Comparison of ENCODE assay signal across 8 cellular contexts in genomic region chr20:23446505-23446904, GRCh38. TPM values are rescaled to one million over a fixed set of nuclear protein-coding genes. Genes with fewer than 3 reads are reported as not detected.
DNase-seq lines count a peak whose midpoint lies in the region; ATAC-seq and FAIRE-seq lines count a peak whose summit lies in the region.

No MANE protein-coding gene starts in this region.

- FAIRE-seq in RCC 7860 (lab: Jason Lieb, UNC), result no peak

- H3K36me3 Mint-ChIP-seq in activated CD4-positive, alpha-beta memory T cell treated with anti-CD3 and anti-CD28 coated beads, Interleukin-2, amount 10 ng/mL, durations not matched to agents 7 days and 5 days (ENCODE audit: low read depth), result no peaks in the 10 kb centered on the region

- peak; percentile 73 for DNase-seq in COLO668 (lab: John Stamatoyannopoulos, UW; ENCODE audit: unreplicated experiment)
- peak; percentile 73 for DNase-seq in NCI-H1092 (lab: John Stamatoyannopoulos, UW)
- peak; percentile 54 for DNase-seq in activated CD4-positive, alpha-beta memory T cell treated with anti-CD3 and anti-CD28 coated beads, Interleukin-2, amount 10 ng/mL, durations not matched to agents 7 days and 5 days
- DNase-seq in left cardiac atrium, result peak; percentile 44
- peak; percentile 34 for DNase-seq in stimulated activated CD4-positive, alpha-beta T cell treated with anti-CD3 and anti-CD28 coated beads, Interleukin-12 subunit alpha, Interleukin-12 subunit beta, amount 100 ng/mL, for 4 hours
- DNase-seq in RCC 7860 (ENCODE audit: low spot score), result no peak

- intact Hi-C loops in left cardiac atrium (cut with DNase I), result loop anchor here in 1 of 2 donors (10.0 kb wide), 1 partner anchor 158 kb away; the partner anchor contains the start of gene CST9

- no peak overlapping the region for H3K27ac Mint-ChIP-seq in activated CD4-positive, alpha-beta memory T cell treated with anti-CD3 and anti-CD28 coated beads, Interleukin-2, amount 10 ng/mL, durations not matched to agents 7 days and 5 days

- H3K4me3 Mint-ChIP-seq in activated CD4-positive, alpha-beta memory T cell treated with anti-CD3 and anti-CD28 coated beads, Interleukin-2, amount 10 ng/mL, durations not matched to agents 7 days and 5 days, result no peak overlapping the region

- POLR2A ChIA-PET in activated CD4-positive, alpha-beta memory T cell treated with anti-CD3 and anti-CD28 coated beads, Interleukin-2, amount 10 ng/mL, durations not matched to agents 7 days and 5 days (lab: Charles Lee), result no interaction called here

- CTCF ChIA-PET in activated CD4-positive, alpha-beta memory T cell treated with anti-CD3 and anti-CD28 coated beads, Interleukin-2, amount 10 ng/mL, durations not matched to agents 7 days and 5 days (lab: Charles Lee), result interaction anchor here (0.8 to 3.2 kb wide), 7 partner anchors 12 to 160 kb away, joined by 3 to 15 read pairs (median 4); partner anchors contain the start of genes NAPB and NXT1

- peaks cover 12% of the 10 kb centered on the region for H3K4me1 Mint-ChIP-seq in activated CD4-positive, alpha-beta memory T cell treated with anti-CD3 and anti-CD28 coated beads, Interleukin-2, amount 10 ng/mL, durations not matched to agents 7 days and 5 days

- ATAC-seq in GM19035 (IDR thresholded peaks at IDR 0.05; ENCODE audit: unreplicated experiment) (peak; percentile 64), left cardiac atrium (peak in 1 of 2 donors; percentile 61), HG03045 (IDR thresholded peaks at IDR 0.05; ENCODE audit: unreplicated experiment) (no peak)

- H3K27me3 Mint-ChIP-seq in activated CD4-positive, alpha-beta memory T cell treated with anti-CD3 and anti-CD28 coated beads, Interleukin-2, amount 10 ng/mL, durations not matched to agents 7 days and 5 days, result peaks cover 4% of the 10 kb centered on the region

- H3K9me3 Mint-ChIP-seq in activated CD4-positive, alpha-beta memory T cell treated with anti-CD3 and anti-CD28 coated beads, Interleukin-2, amount 10 ng/mL, durations not matched to agents 7 days and 5 days, result no peaks in the 10 kb centered on the region

RNA-seq across cellular contexts. Expression of gene CST11, which starts 6.2 kb away (rescaled TPM):
- total RNA-seq in activated CD4-positive, alpha-beta memory T cell treated with anti-CD3 and anti-CD28 coated beads, Interleukin-2, amount 10 ng/mL, durations not matched to agents 7 days and 5 days, result not detected
- not detected for total RNA-seq in left cardiac atrium

RNA-seq across cellular contexts. Expression of gene CSTL1, which starts 7.0 kb away (rescaled TPM):
- total RNA-seq in activated CD4-positive, alpha-beta memory T cell treated with anti-CD3 and anti-CD28 coated beads, Interleukin-2, amount 10 ng/mL, durations not matched to agents 7 days and 5 days, result not detected
- total RNA-seq in left cardiac atrium, result not detected

RNA-seq across cellular contexts. Expression of gene NAPB, which starts 25.2 kb away (rescaled TPM):
- 10 to 100 TPM; 16.0 TPM for total RNA-seq in activated CD4-positive, alpha-beta memory T cell treated with anti-CD3 and anti-CD28 coated beads, Interleukin-2, amount 10 ng/mL, durations not matched to agents 7 days and 5 days
- total RNA-seq in left cardiac atrium, result 1 to 10 TPM; 4.9 to 7.2 TPM

RNA-seq across cellular contexts. Expression of gene CST8, which starts 44.4 kb away (rescaled TPM):
- total RNA-seq in activated CD4-positive, alpha-beta memory T cell treated with anti-CD3 and anti-CD28 coated beads, Interleukin-2, amount 10 ng/mL, durations not matched to agents 7 days and 5 days, result not detected
- total RNA-seq in left cardiac atrium, result not detected
